ENCODE assay signal across 15 cellular contexts in genomic region chr10:124632566-124632965, GRCh38.
A peak's percentile ranks its signal among the peaks of the same experiment; 100 is the strongest.
DNase-seq lines count a peak whose midpoint lies in the region; ATAC-seq and TF ChIP-seq lines count a peak whose summit lies in the region.
"Had no signal": no experiment of that assay in that cellular context is flagged by ENCODE, and none has a peak within 500 bp of the region (broad histone marks: within the 10 kb centered on the region; RNA-seq: fewer than 3 reads in every experiment).

No MANE protein-coding gene starts in this region.

- H3K27ac ChIP-seq in CD4-positive, alpha-beta memory T cell (ENCODE audit: low read depth, low read length), result no peak overlapping the region
- H3K27ac ChIP-seq in ascending aorta (peak overlapping the region; percentile 2 to 72), right cardiac atrium (ENCODE audit: low read length) (peak overlapping the region; percentile 46)
- H3K27ac ChIP-seq: tibial artery had no signal

- 68% methylated on average over 10 of the region's 10 CpGs for WGBS in right cardiac atrium

- intact Hi-C loops in CD4-positive, alpha-beta memory T cell (cut with micrococcal nuclease), result loop anchor here (1.0 kb wide), 1 partner anchor 109 kb away; no protein-coding TSS in a partner anchor
- intact Hi-C loops in ascending aorta (cut with DNase I) (loop anchor here (1.0 kb wide), 1 partner anchor 109 kb away; no protein-coding TSS in a partner anchor), right cardiac atrium (cut with DNase I) (loop anchor here in 3 of 4 donors (5.0 kb wide), 2 partner anchors 90 to 110 kb away; partner anchors contain the start of gene FAM53B (in 3 of the 3))

- H3K27me3 ChIP-seq in CD4-positive, alpha-beta memory T cell (ENCODE audit: insufficient read depth, low read length), result no peaks in the 10 kb centered on the region
- H3K27me3 ChIP-seq in ascending aorta (no peaks in the 10 kb centered on the region), right cardiac atrium (ENCODE audit: control insufficient read depth, insufficient read depth) (no peaks in the 10 kb centered on the region)
- H3K27me3 ChIP-seq: tibial artery had no signal

- POLR2A ChIA-PET in CD4-positive, alpha-beta memory T cell (lab: Charles Lee; ENCODE audit: partially characterized antibody), result interaction anchor here (0.7 to 2.7 kb wide), 6 partner anchors 22 to 109 kb away, joined by 3 to 16 read pairs (median 4); no protein-coding TSS in a partner anchor

- H3K4me3 Mint-ChIP-seq in CD4-positive, alpha-beta memory T cell, result no peak overlapping the region
- H3K4me3 Mint-ChIP-seq in stimulated activated memory B cell treated with anti-CD40 and anti-IgM and Interleukin-4, amounts not matched to agents 10 μg/mL and 1 μg/mL and 100 μg/mL, for 72 hours, result no peak overlapping the region
- H3K4me3 Mint-ChIP-seq in activated T-cell treated with anti-CD3 and anti-CD28 coated beads, Interleukin-2, amount 50 U/mL, for 72 hours, result no peak overlapping the region
- H3K4me3 Mint-ChIP-seq: nephron had no signal

- DNase-seq in CD4-positive, alpha-beta memory T cell, result peak in 1 of 5 donors; percentile 4
- DNase-seq in ascending aorta (ENCODE audit: low spot score in 2 of 2) (no peak), right cardiac atrium (no peak), mesenteric fat pad (ENCODE audit: low spot score) (no peak), SKM-1 treated with dmso at 0.1 percent for 144 hours (lab: John Stamatoyannopoulos, UW; ENCODE audit: unreplicated experiment) (no peak)
- DNase-seq in activated T-cell treated with anti-CD3 and anti-CD28 coated beads, Interleukin-2, amount 50 U/mL, for 72 hours, result no peak
- no peak for DNase-seq in activated CD4-positive, CD25-positive, alpha-beta regulatory T cell treated with anti-CD3 and anti-CD28 coated beads, Interleukin-2, amount 50 U/mL, for 72 hours
- DNase-seq: DMS79 treated with DMSO at 0.1 percent for 48 hours, kidney glomerular epithelial cell, RPMI8226, T-helper 9 cell, tibial artery had no signal

- peak in 1 of 2 donors; percentile 8 for ATAC-seq in right cardiac atrium
- no peak for ATAC-seq in stimulated activated memory B cell treated with anti-CD40 and anti-IgM and Interleukin-4, amounts not matched to agents 10 μg/mL and 1 μg/mL and 100 μg/mL, for 72 hours
- ATAC-seq in activated T-cell treated with anti-CD3 and anti-CD28 coated beads, Interleukin-2, amount 50 U/mL, for 72 hours (replicated peaks in 1 of 2), result no peak

- no peaks in the 10 kb centered on the region for H3K9me3 ChIP-seq in CD4-positive, alpha-beta memory T cell (ENCODE audit: control insufficient read depth in 1 of 2, low read length in 2 of 2)
- no peaks in the 10 kb centered on the region for H3K9me3 ChIP-seq in ascending aorta
- no peaks in the 10 kb centered on the region for H3K9me3 ChIP-seq in right cardiac atrium (ENCODE audit: control insufficient read depth, low read length)
- H3K9me3 ChIP-seq: tibial artery had no signal

- peaks cover 0 to 4% (median 0%) of the 10 kb centered on the region in 8 donors for H3K9me3 Mint-ChIP-seq in CD4-positive, alpha-beta memory T cell
- peaks cover 3% of the 10 kb centered on the region for H3K9me3 Mint-ChIP-seq in stimulated activated memory B cell treated with anti-CD40 and anti-IgM and Interleukin-4, amounts not matched to agents 10 μg/mL and 1 μg/mL and 100 μg/mL, for 72 hours
- peaks cover 0 to 9% of the 10 kb centered on the region in 2 donors for H3K9me3 Mint-ChIP-seq in activated T-cell treated with anti-CD3 and anti-CD28 coated beads, Interleukin-2, amount 50 U/mL, for 72 hours
- H3K9me3 Mint-ChIP-seq: nephron had no signal

- TF ChIP-seq CTCF in ascending aorta (IDR thresholded peaks at IDR 0.05), result no peak

- H3K36me3 ChIP-seq in CD4-positive, alpha-beta memory T cell (ENCODE audit: insufficient read depth, low read length), result peaks cover 3% of the 10 kb centered on the region
- H3K36me3 ChIP-seq in ascending aorta, result no peaks in the 10 kb centered on the region
- H3K36me3 ChIP-seq: tibial artery had no signal

- H3K4me3 ChIP-seq in CD4-positive, alpha-beta memory T cell (ENCODE audit: low read length in 2 of 2), result no peak overlapping the region
- H3K4me3 ChIP-seq in ascending aorta (no peak overlapping the region), right cardiac atrium (ENCODE audit: low read length) (no peak overlapping the region)
- H3K4me3 ChIP-seq: GM12878, tibial artery had no signal

- H3K4me1 Mint-ChIP-seq in CD4-positive, alpha-beta memory T cell, result peaks cover 46 to 95% (median 66%) of the 10 kb centered on the region in 4 donors
- peaks cover 84% of the 10 kb centered on the region for H3K4me1 Mint-ChIP-seq in stimulated activated memory B cell treated with anti-CD40 and anti-IgM and Interleukin-4, amounts not matched to agents 10 μg/mL and 1 μg/mL and 100 μg/mL, for 72 hours
- peaks cover 36% of the 10 kb centered on the region for H3K4me1 Mint-ChIP-seq in activated T-cell treated with anti-CD3 and anti-CD28 coated beads, Interleukin-2, amount 50 U/mL, for 72 hours (ENCODE audit: low read depth)

- CTCF ChIA-PET in CD4-positive, alpha-beta memory T cell (lab: Charles Lee; ENCODE audit: partially characterized antibody), result interaction anchor here (0.8 to 3.0 kb wide), 8 partner anchors 14 to 108 kb away, joined by 3 to 49 read pairs (median 4); no protein-coding TSS in a partner anchor

- H3K27ac Mint-ChIP-seq in CD4-positive, alpha-beta memory T cell, result peak overlapping the region in 6 of 7 donors; percentile 27 to 78 (median 39)
- H3K27ac Mint-ChIP-seq in stimulated activated memory B cell treated with anti-CD40 and anti-IgM and Interleukin-4, amounts not matched to agents 10 μg/mL and 1 μg/mL and 100 μg/mL, for 72 hours, result peak overlapping the region; percentile 83
- no peak overlapping the region for H3K27ac Mint-ChIP-seq in activated T-cell treated with anti-CD3 and anti-CD28 coated beads, Interleukin-2, amount 50 U/mL, for 72 hours
- H3K27ac Mint-ChIP-seq: nephron had no signal

- peaks cover 75% of the 10 kb centered on the region for H3K4me1 ChIP-seq in CD4-positive, alpha-beta memory T cell (ENCODE audit: insufficient read depth, low read length)
- peaks cover 15 to 37% of the 10 kb centered on the region in 2 donors for H3K4me1 ChIP-seq in ascending aorta
- peaks cover 40% of the 10 kb centered on the region for H3K4me1 ChIP-seq in right cardiac atrium (ENCODE audit: control insufficient read depth, insufficient read depth, low read length)

- H3K36me3 Mint-ChIP-seq in CD4-positive, alpha-beta memory T cell, result peaks cover 15 to 18% of the 10 kb centered on the region in 2 donors
- H3K36me3 Mint-ChIP-seq in stimulated activated memory B cell treated with anti-CD40 and anti-IgM and Interleukin-4, amounts not matched to agents 10 μg/mL and 1 μg/mL and 100 μg/mL, for 72 hours, result peaks cover 27% of the 10 kb centered on the region
- H3K36me3 Mint-ChIP-seq in activated T-cell treated with anti-CD3 and anti-CD28 coated beads, Interleukin-2, amount 50 U/mL, for 72 hours (ENCODE audit: insufficient read depth in 2 of 2), result peaks cover 8 to 10% of the 10 kb centered on the region in 2 donors

- no peaks in the 10 kb centered on the region for H3K27me3 Mint-ChIP-seq in CD4-positive, alpha-beta memory T cell
- H3K27me3 Mint-ChIP-seq in stimulated activated memory B cell treated with anti-CD40 and anti-IgM and Interleukin-4, amounts not matched to agents 10 μg/mL and 1 μg/mL and 100 μg/mL, for 72 hours, result no peaks in the 10 kb centered on the region
- H3K27me3 Mint-ChIP-seq in activated T-cell treated with anti-CD3 and anti-CD28 coated beads, Interleukin-2, amount 50 U/mL, for 72 hours (ENCODE audit: low read depth), result peaks cover 7% of the 10 kb centered on the region
